Comparison of ENCODE assay signal across 1 cellular context in the genomic region with DNA sequence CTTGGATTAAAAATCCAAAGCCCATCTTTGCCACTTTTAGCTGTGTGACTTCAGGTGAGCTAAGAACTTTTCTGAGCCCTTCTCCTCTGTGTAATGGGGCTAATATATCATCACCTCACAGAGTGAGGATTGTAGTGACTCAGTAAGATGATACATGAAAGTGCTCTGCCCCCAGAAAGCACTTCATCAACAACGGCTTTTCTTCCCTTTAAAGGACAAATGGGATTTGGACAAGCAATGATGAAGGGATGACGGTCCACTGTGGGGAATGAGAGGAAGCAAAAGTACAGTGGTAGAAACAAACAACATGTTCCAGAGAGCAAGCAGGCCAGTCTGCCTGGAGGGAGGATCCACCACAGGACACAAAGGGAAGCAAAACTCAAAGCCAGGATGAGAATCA.
TF ChIP-seq lines count a peak whose summit lies in the region.

No MANE protein-coding gene starts in this region.

TF ChIP-seq in IMR-90, 13 proteins besides CTCF, POLR2A, EP300 and RAD21:
- TF ChIP-seq MAFK (IDR thresholded peaks at IDR 0.05; ENCODE audit: low read depth, low read length) (no peak), CHD1 (IDR thresholded peaks at IDR 0.05; ENCODE audit: low read depth, low read length) (no peak), FOS (IDR thresholded peaks at IDR 0.05; ENCODE audit: low read depth, low read length) (no peak), RCOR1 (IDR thresholded peaks at IDR 0.05; ENCODE audit: insufficient replicate concordance, low read length) (no peak), SMC3 (IDR thresholded peaks at IDR 0.05; ENCODE audit: low read depth, low read length) (no peak)
- TF ChIP-seq, protein P1, sequence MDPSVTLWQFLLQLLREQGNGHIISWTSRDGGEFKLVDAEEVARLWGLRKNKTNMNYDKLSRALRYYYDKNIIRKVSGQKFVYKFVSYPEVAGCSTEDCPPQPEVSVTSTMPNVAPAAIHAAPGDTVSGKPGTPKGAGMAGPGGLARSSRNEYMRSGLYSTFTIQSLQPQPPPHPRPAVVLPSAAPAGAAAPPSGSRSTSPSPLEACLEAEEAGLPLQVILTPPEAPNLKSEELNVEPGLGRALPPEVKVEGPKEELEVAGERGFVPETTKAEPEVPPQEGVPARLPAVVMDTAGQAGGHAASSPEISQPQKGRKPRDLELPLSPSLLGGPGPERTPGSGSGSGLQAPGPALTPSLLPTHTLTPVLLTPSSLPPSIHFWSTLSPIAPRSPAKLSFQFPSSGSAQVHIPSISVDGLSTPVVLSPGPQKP (IDR thresholded peaks at IDR 0.05; ENCODE audit: borderline replicate concordance, low read depth, low read length), result no peak
- TF ChIP-seq, protein P2, sequence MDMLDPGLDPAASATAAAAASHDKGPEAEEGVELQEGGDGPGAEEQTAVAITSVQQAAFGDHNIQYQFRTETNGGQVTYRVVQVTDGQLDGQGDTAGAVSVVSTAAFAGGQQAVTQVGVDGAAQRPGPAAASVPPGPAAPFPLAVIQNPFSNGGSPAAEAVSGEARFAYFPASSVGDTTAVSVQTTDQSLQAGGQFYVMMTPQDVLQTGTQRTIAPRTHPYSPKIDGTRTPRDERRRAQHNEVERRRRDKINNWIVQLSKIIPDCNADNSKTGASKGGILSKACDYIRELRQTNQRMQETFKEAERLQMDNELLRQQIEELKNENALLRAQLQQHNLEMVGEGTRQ (IDR thresholded peaks at IDR 0.05; ENCODE audit: low read depth, low read length), result no peak
